ENCODE assay signal across 1 cellular context in the genomic region with DNA sequence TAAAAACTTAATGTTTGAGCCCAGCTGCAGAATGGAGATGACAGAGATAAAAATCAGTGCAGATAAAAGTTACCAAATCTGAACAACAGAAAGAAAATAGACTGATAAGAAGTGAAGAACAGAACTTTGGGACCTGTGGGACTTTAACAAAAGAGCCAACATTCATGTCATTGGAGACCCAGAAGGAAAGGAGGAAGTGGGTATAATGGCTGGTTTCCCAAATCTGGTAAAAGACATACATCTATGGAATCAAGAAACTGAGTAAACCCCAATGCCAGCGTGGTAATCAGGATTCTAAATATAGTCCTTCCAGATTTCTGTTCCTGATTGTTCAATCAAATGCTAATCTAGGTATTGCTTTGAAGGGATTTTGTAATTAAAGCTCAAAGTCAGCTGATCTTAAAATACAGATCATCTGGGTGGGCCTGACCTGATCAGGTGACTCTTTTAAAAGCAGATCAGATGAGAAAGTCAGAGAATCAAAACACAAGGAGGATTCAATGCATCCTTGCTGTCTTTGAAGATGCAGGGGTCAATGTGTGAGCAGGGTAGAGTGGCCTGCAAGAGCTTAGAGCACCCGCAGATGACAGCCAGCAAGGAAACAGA.
TF ChIP-seq lines count a peak whose summit lies in the region.

No MANE protein-coding gene starts in this region.

TF ChIP-seq in K562, 482 proteins besides CTCF, POLR2A, EP300 and RAD21 (continued from another document):
- TF ChIP-seq, protein P1, sequence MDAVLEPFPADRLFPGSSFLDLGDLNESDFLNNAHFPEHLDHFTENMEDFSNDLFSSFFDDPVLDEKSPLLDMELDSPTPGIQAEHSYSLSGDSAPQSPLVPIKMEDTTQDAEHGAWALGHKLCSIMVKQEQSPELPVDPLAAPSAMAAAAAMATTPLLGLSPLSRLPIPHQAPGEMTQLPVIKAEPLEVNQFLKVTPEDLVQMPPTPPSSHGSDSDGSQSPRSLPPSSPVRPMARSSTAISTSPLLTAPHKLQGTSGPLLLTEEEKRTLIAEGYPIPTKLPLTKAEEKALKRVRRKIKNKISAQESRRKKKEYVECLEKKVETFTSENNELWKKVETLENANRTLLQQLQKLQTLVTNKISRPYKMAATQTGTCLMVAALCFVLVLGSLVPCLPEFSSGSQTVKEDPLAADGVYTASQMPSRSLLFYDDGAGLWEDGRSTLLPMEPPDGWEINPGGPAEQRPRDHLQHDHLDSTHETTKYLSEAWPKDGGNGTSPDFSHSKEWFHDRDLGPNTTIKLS (IDR thresholded peaks at IDR 0.05; ENCODE audit: borderline replicate concordance, low read depth), result no peak
- TF ChIP-seq ZNF134 (CRISPR knock-in tag; conservative IDR thresholded peaks at IDR 0.05) (peak; percentile 99), SIN3A (IDR thresholded peaks at IDR 0.05; ENCODE audit: borderline replicate concordance in 2 of 2, control insufficient read depth in 1 of 2, low read depth in 2 of 2, low read length in 2 of 2) (no peak), ZC3H8 (IDR thresholded peaks at IDR 0.05) (no peak), KDM2B (CRISPR knock-in tag; IDR thresholded peaks at IDR 0.05) (no peak), GTF2E2 (tag; IDR thresholded peaks at IDR 0.05) (no peak), GTF2F1 (IDR thresholded peaks at IDR 0.05; ENCODE audit: low read depth, low read length) (no peak), MCM2 (IDR thresholded peaks at IDR 0.05; ENCODE audit: low read depth) (no peak), FOXM1 (IDR thresholded peaks at IDR 0.05; ENCODE audit: low read depth) (peak; percentile 68), FOXM1 (CRISPR knock-in tag; IDR thresholded peaks at IDR 0.05; ENCODE audit: low read depth) (no peak), ZSCAN32 (CRISPR knock-in tag; IDR thresholded peaks at IDR 0.05) (no peak), LEF1 (IDR thresholded peaks at IDR 0.05) (no peak), ZNF76 (CRISPR knock-in tag; IDR thresholded peaks at IDR 0.05; ENCODE audit: borderline replicate concordance) (no peak), RCOR1 (IDR thresholded peaks at IDR 0.05; ENCODE audit: borderline replicate concordance in 1 of 2, low read depth in 2 of 2, low read length in 2 of 2) (0 out of 4 replicates have a peak, but pooled peaks of 1 of the 2 experiments have one; percentile 25), HNRNPH1 (optimal IDR thresholded peaks at IDR 0.05; ENCODE audit: low read depth, low read length) (no peak), PRPF4 (IDR thresholded peaks at IDR 0.05; ENCODE audit: insufficient read depth, low read depth, low read length, poor library complexity, severe bottlenecking) (no peak)
- TF ChIP-seq, protein P2, sequence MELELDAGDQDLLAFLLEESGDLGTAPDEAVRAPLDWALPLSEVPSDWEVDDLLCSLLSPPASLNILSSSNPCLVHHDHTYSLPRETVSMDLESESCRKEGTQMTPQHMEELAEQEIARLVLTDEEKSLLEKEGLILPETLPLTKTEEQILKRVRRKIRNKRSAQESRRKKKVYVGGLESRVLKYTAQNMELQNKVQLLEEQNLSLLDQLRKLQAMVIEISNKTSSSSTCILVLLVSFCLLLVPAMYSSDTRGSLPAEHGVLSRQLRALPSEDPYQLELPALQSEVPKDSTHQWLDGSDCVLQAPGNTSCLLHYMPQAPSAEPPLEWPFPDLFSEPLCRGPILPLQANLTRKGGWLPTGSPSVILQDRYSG (tag; conservative IDR thresholded peaks at IDR 0.05; ENCODE audit: low read depth), result no peak
- TF ChIP-seq, protein P3, sequence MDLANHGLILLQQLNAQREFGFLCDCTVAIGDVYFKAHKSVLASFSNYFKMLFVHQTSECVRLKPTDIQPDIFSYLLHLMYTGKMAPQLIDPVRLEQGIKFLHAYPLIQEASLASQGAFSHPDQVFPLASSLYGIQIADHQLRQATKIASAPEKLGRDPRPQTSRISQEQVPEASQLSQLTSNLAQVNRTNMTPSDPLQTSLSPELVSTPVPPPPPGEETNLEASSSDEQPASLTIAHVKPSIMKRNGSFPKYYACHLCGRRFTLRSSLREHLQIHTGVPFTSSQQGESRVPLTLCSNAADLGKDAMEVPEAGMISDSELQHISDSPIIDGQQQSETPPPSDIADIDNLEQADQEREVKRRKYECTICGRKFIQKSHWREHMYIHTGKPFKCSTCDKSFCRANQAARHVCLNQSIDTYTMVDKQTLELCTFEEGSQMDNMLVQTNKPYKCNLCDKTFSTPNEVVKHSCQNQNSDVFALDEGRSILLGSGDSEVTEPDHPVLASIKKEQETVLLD (IDR thresholded peaks at IDR 0.05), result no peak
- TF ChIP-seq, protein P4, sequence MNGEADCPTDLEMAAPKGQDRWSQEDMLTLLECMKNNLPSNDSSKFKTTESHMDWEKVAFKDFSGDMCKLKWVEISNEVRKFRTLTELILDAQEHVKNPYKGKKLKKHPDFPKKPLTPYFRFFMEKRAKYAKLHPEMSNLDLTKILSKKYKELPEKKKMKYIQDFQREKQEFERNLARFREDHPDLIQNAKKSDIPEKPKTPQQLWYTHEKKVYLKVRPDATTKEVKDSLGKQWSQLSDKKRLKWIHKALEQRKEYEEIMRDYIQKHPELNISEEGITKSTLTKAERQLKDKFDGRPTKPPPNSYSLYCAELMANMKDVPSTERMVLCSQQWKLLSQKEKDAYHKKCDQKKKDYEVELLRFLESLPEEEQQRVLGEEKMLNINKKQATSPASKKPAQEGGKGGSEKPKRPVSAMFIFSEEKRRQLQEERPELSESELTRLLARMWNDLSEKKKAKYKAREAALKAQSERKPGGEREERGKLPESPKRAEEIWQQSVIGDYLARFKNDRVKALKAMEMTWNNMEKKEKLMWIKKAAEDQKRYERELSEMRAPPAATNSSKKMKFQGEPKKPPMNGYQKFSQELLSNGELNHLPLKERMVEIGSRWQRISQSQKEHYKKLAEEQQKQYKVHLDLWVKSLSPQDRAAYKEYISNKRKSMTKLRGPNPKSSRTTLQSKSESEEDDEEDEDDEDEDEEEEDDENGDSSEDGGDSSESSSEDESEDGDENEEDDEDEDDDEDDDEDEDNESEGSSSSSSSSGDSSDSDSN (IDR thresholded peaks at IDR 0.05; ENCODE audit: borderline replicate concordance in 1 of 2, low read depth in 2 of 2, low read length in 2 of 2), result no peak
- TF ChIP-seq, protein P5, sequence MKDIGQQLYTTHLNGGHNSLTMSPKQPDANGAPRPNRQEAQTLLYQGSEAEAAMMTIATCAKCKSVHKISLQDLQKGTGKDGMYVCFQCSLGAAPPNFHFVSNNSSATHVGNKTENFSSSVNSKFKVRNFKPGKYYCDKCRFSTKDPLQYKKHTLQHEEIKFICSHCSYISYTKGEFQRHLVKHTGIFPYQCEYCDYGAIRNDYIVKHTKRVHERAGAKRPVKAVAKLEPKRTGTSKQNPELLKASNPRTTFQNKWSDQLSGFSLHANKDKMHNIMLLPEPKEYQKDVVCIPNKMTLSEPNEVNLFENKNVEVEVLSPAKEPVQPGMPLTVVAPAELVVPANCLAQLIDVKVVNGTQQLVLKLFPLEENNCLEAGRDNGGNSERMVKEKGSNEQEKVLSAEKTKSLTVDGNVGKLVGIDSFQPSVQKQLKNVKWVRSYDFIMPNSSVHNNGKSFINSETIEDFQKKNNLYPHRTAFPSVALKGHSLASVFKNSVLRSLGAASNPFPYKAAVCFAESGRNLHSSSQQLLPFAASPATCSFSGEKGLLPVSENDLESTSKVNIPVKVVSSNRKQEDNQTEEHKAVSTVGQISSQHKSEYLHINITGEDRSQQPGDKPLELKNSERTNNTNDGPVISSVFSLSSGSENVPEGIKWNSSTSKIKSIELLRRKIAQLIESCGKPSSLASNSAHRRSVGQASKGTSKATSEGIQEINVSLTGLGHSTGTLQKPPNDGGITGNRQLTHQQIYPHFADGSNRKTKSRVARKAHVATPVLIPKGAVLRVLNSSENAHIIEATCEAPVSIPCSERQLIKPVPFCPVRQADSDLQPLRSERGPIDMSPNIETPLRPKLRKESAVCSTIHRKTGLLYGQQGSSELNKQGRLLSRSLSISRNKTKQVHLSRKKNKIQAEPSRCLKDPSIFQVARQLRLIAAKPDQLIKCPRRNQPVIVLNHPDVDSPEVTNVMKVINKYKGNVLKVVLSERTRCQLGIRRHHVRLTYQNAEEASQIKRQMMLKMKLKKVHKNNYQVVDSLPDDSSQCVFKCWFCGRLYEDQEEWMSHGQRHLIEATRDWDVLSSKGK (CRISPR knock-in tag; IDR thresholded peaks at IDR 0.05), result no peak
- TF ChIP-seq, protein P6, sequence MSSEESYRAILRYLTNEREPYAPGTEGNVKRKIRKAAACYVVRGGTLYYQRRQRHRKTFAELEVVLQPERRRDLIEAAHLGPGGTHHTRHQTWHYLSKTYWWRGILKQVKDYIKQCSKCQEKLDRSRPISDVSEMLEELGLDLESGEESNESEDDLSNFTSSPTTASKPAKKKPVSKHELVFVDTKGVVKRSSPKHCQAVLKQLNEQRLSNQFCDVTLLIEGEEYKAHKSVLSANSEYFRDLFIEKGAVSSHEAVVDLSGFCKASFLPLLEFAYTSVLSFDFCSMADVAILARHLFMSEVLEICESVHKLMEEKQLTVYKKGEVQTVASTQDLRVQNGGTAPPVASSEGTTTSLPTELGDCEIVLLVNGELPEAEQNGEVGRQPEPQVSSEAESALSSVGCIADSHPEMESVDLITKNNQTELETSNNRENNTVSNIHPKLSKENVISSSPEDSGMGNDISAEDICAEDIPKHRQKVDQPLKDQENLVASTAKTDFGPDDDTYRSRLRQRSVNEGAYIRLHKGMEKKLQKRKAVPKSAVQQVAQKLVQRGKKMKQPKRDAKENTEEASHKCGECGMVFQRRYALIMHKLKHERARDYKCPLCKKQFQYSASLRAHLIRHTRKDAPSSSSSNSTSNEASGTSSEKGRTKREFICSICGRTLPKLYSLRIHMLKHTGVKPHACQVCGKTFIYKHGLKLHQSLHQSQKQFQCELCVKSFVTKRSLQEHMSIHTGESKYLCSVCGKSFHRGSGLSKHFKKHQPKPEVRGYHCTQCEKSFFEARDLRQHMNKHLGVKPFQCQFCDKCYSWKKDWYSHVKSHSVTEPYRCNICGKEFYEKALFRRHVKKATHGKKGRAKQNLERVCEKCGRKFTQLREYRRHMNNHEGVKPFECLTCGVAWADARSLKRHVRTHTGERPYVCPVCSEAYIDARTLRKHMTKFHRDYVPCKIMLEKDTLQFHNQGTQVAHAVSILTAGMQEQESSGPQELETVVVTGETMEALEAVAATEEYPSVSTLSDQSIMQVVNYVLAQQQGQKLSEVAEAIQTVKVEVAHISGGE (CRISPR knock-in tag; IDR thresholded peaks at IDR 0.05), result no peak
- TF ChIP-seq, protein P7, sequence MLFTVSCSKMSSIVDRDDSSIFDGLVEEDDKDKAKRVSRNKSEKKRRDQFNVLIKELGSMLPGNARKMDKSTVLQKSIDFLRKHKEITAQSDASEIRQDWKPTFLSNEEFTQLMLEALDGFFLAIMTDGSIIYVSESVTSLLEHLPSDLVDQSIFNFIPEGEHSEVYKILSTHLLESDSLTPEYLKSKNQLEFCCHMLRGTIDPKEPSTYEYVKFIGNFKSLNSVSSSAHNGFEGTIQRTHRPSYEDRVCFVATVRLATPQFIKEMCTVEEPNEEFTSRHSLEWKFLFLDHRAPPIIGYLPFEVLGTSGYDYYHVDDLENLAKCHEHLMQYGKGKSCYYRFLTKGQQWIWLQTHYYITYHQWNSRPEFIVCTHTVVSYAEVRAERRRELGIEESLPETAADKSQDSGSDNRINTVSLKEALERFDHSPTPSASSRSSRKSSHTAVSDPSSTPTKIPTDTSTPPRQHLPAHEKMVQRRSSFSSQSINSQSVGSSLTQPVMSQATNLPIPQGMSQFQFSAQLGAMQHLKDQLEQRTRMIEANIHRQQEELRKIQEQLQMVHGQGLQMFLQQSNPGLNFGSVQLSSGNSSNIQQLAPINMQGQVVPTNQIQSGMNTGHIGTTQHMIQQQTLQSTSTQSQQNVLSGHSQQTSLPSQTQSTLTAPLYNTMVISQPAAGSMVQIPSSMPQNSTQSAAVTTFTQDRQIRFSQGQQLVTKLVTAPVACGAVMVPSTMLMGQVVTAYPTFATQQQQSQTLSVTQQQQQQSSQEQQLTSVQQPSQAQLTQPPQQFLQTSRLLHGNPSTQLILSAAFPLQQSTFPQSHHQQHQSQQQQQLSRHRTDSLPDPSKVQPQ (CRISPR knock-in tag; IDR thresholded peaks at IDR 0.05; ENCODE audit: borderline replicate concordance), result no peak
